In the genomic region with DNA sequence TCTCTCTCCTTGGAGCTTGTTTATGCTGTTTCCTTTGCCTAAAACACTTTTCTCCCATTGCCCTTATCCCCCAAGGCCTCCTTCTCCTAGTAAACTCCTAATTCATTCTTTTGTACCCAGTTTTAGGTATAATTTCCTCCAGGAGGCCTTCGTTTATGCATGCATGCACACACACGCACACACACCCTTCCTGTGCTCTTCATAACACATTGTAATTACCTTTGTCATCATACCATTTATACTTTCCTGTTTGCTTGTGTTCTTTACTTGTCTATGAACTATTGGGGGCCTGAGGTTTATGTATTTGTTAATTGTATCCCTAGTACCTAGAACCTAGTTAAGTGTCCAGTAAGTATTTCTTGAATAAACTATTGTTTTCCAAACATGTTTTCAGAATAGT, we compare ENCODE assay signal across 18 cellular contexts. TPM values are rescaled to one million over a fixed set of nuclear protein-coding genes. Genes with fewer than 3 reads are reported as not detected.
A peak's percentile ranks its signal among the peaks of the same experiment; 100 is the strongest.
DNase-seq lines count a peak whose midpoint lies in the region; ATAC-seq and TF ChIP-seq lines count a peak whose summit lies in the region.
"Had no signal": no experiment of that assay in that cellular context is flagged by ENCODE, and none has a peak within 500 bp of the region (broad histone marks: within the 10 kb centered on the region; RNA-seq: fewer than 3 reads in every experiment).

No MANE protein-coding gene starts in this region.

- DNase-seq in activated CD4-positive, alpha-beta T cell treated with anti-CD3 and anti-CD28 coated beads, Interleukin-2, amount 10 ng/mL, durations not matched to agents 7 days and 5 days = no peak
- DNase-seq in activated CD4-positive, alpha-beta T cell treated with anti-CD3 and anti-CD28 coated beads for 36 hours = no peak
- DNase-seq in epithelial cell of esophagus (ENCODE audit: low read depth) (peak; percentile 43), progenitor cell of endocrine pancreas (ENCODE audit: low spot score, unreplicated experiment) (no peak), midbrain (lab: John Stamatoyannopoulos, UW) (no peak)
- DNase-seq: activated CD8-positive, alpha-beta memory T cell treated with anti-CD3 and anti-CD28 coated beads, Interleukin-2, amount 50 U/mL, for 4 hours; activated effector memory CD4-positive, alpha-beta T cell treated with Interleukin-2 at 50 U/mL for 16 hours; BE2C; NCI-H1436 treated with DMSO at 0.1 percent for 48 hours; NCI-H524; RPMI8226; stimulated activated CD4-positive, alpha-beta T cell treated with anti-CD3 and anti-CD28 coated beads, Interleukin-4, amount 100 ng/mL, for 24 hours had no signal

- H3K4me1 Mint-ChIP-seq in activated CD4-positive, alpha-beta T cell treated with anti-CD3 and anti-CD28 coated beads, Interleukin-2, amount 10 ng/mL, durations not matched to agents 7 days and 5 days = peaks cover 12% of the 10 kb centered on the region
- peaks cover 17% of the 10 kb centered on the region for H3K4me1 Mint-ChIP-seq in activated CD4-positive, alpha-beta T cell treated with anti-CD3 and anti-CD28 coated beads for 36 hours
- H3K4me1 Mint-ChIP-seq in IgD-negative memory B cell (peaks cover 10 to 20% (median 11%) of the 10 kb centered on the region in 3 donors), progenitor cell of endocrine pancreas (ENCODE audit: low read depth) (no peaks in the 10 kb centered on the region)
- H3K4me1 Mint-ChIP-seq: neural progenitor cell had no signal

- H3K27me3 Mint-ChIP-seq in activated CD4-positive, alpha-beta T cell treated with anti-CD3 and anti-CD28 coated beads, Interleukin-2, amount 10 ng/mL, durations not matched to agents 7 days and 5 days = no peaks in the 10 kb centered on the region
- H3K27me3 Mint-ChIP-seq in activated CD4-positive, alpha-beta T cell treated with anti-CD3 and anti-CD28 coated beads for 36 hours = no peaks in the 10 kb centered on the region
- H3K27me3 Mint-ChIP-seq in IgD-negative memory B cell = no peaks in the 10 kb centered on the region
- no peaks in the 10 kb centered on the region for H3K27me3 Mint-ChIP-seq in progenitor cell of endocrine pancreas

- peak overlapping the region; percentile 37 for H3K27ac Mint-ChIP-seq in activated CD4-positive, alpha-beta T cell treated with anti-CD3 and anti-CD28 coated beads, Interleukin-2, amount 10 ng/mL, durations not matched to agents 7 days and 5 days
- H3K27ac Mint-ChIP-seq in activated CD4-positive, alpha-beta T cell treated with anti-CD3 and anti-CD28 coated beads for 36 hours = no peak overlapping the region
- H3K27ac Mint-ChIP-seq in IgD-negative memory B cell (peak overlapping the region; percentile 35 to 94 (median 46)), progenitor cell of endocrine pancreas (peak overlapping the region; percentile 49)
- H3K27ac Mint-ChIP-seq: neural progenitor cell had no signal

- H3K9me3 Mint-ChIP-seq in activated CD4-positive, alpha-beta T cell treated with anti-CD3 and anti-CD28 coated beads, Interleukin-2, amount 10 ng/mL, durations not matched to agents 7 days and 5 days = no peaks in the 10 kb centered on the region
- H3K9me3 Mint-ChIP-seq in activated CD4-positive, alpha-beta T cell treated with anti-CD3 and anti-CD28 coated beads for 36 hours (ENCODE audit: low read depth) = no peaks in the 10 kb centered on the region
- peaks cover 0 to 2% (median 0%) of the 10 kb centered on the region in 3 donors for H3K9me3 Mint-ChIP-seq in IgD-negative memory B cell
- H3K9me3 Mint-ChIP-seq in progenitor cell of endocrine pancreas (ENCODE audit: low read depth) = peaks cover 11% of the 10 kb centered on the region
- H3K9me3 Mint-ChIP-seq: neural progenitor cell had no signal

- TF ChIP-seq CTCF in epithelial cell of esophagus (IDR thresholded peaks at IDR 0.05; ENCODE audit: insufficient read depth, low read depth, low read length, missing control alignments) (no peak), progenitor cell of endocrine pancreas (IDR thresholded peaks at IDR 0.05; ENCODE audit: unreplicated experiment) (no peak)

- H3K4me3 Mint-ChIP-seq in activated CD4-positive, alpha-beta T cell treated with anti-CD3 and anti-CD28 coated beads, Interleukin-2, amount 10 ng/mL, durations not matched to agents 7 days and 5 days = no peak overlapping the region
- no peak overlapping the region for H3K4me3 Mint-ChIP-seq in activated CD4-positive, alpha-beta T cell treated with anti-CD3 and anti-CD28 coated beads for 36 hours
- peak overlapping the region in 3 of 4 donors; percentile 14 to 87 (median 67) for H3K4me3 Mint-ChIP-seq in IgD-negative memory B cell
- no peak overlapping the region for H3K4me3 Mint-ChIP-seq in progenitor cell of endocrine pancreas (ENCODE audit: low read depth)
- H3K4me3 Mint-ChIP-seq: neural progenitor cell had no signal

- intact Hi-C loops in activated CD4-positive, alpha-beta T cell treated with anti-CD3 and anti-CD28 coated beads for 36 hours (cut with DNase I, micrococcal nuclease) = no loop called here

- POLR2A ChIA-PET in activated CD4-positive, alpha-beta T cell treated with anti-CD3 and anti-CD28 coated beads, Interleukin-2, amount 10 ng/mL, durations not matched to agents 7 days and 5 days (lab: Charles Lee) = no interaction called here
- POLR2A ChIA-PET in activated CD4-positive, alpha-beta T cell treated with anti-CD3 and anti-CD28 coated beads for 36 hours (lab: Charles Lee) = no interaction called here

- CTCF ChIA-PET in activated CD4-positive, alpha-beta T cell treated with anti-CD3 and anti-CD28 coated beads, Interleukin-2, amount 10 ng/mL, durations not matched to agents 7 days and 5 days (lab: Charles Lee) = no interaction called here
- CTCF ChIA-PET in activated CD4-positive, alpha-beta T cell treated with anti-CD3 and anti-CD28 coated beads for 36 hours (lab: Charles Lee) = interaction anchor here (1.0 kb wide), 1 partner anchor 22 kb away, joined by 3 read pairs; no protein-coding TSS in a partner anchor

- no peak for ATAC-seq in activated CD4-positive, alpha-beta T cell treated with anti-CD3 and anti-CD28 coated beads for 36 hours
- no peak for ATAC-seq in HG03520 (IDR thresholded peaks at IDR 0.05; ENCODE audit: unreplicated experiment)
- no peak for ATAC-seq in GM18909 (IDR thresholded peaks at IDR 0.05; ENCODE audit: poor library complexity, unreplicated experiment)
- ATAC-seq: SK-N-SH treated with all-trans-retinoic acid at 6 μM for 48 hours had no signal

- H3K36me3 Mint-ChIP-seq in activated CD4-positive, alpha-beta T cell treated with anti-CD3 and anti-CD28 coated beads, Interleukin-2, amount 10 ng/mL, durations not matched to agents 7 days and 5 days (ENCODE audit: low read depth) = peaks cover 39% of the 10 kb centered on the region
- H3K36me3 Mint-ChIP-seq in activated CD4-positive, alpha-beta T cell treated with anti-CD3 and anti-CD28 coated beads for 36 hours (ENCODE audit: low read depth) = peaks cover 16% of the 10 kb centered on the region
- peaks cover 3% of the 10 kb centered on the region for H3K36me3 Mint-ChIP-seq in IgD-negative memory B cell
- H3K36me3 Mint-ChIP-seq in progenitor cell of endocrine pancreas (ENCODE audit: insufficient read depth) = peaks cover 19% of the 10 kb centered on the region

- H3K4me3 ChIP-seq in epithelial cell of esophagus (ENCODE audit: low read length) = no peak overlapping the region
- H3K4me3 ChIP-seq: neural progenitor cell, smooth muscle cell had no signal

RNA-seq across cellular contexts. Expression of gene XIAP, which starts 45.5 kb away (rescaled TPM):
- total RNA-seq in activated CD4-positive, alpha-beta T cell treated with anti-CD3 and anti-CD28 coated beads, Interleukin-2, amount 10 ng/mL, durations not matched to agents 7 days and 5 days = 10 to 100 TPM; 26.5 to 38.6 TPM
- total RNA-seq in activated CD4-positive, alpha-beta T cell treated with anti-CD3 and anti-CD28 coated beads for 36 hours = 10 to 100 TPM; 22.8 to 27.7 TPM
- 10.9 TPM for polyA plus RNA-seq in IgD-negative memory B cell
- 35.3 and 37.5 TPM in 2 replicates for total RNA-seq in progenitor cell of endocrine pancreas

RNA-seq across cellular contexts. Expression of gene STAG2, which starts 56.2 kb away (rescaled TPM):
- total RNA-seq in activated CD4-positive, alpha-beta T cell treated with anti-CD3 and anti-CD28 coated beads, Interleukin-2, amount 10 ng/mL, durations not matched to agents 7 days and 5 days = 100 to 1,000 TPM in 1 of 2 experiments, 10 to 100 TPM in 1; 89.5 to 107 TPM
- total RNA-seq in activated CD4-positive, alpha-beta T cell treated with anti-CD3 and anti-CD28 coated beads for 36 hours = 100 to 1,000 TPM in 1 of 2 experiments, 10 to 100 TPM in 1; 91.1 to 104 TPM
- polyA plus RNA-seq in IgD-negative memory B cell = 49.2 TPM
- total RNA-seq in progenitor cell of endocrine pancreas = 75.4 and 77.4 TPM in 2 replicates

Comparison
In these comparisons a context has a peak if more than half of its experiments do, and no peak if none do; other contexts are left out.
1. H3K4me3 Mint-ChIP-seq: peak in IgD-negative memory B cell (3 of 4); none in activated CD4-positive, alpha-beta T cell treated with anti-CD3 and anti-CD28 coated beads, Interleukin-2, amount 10 ng/mL, durations not matched to agents 7 days and 5 days (single experiment), activated CD4-positive, alpha-beta T cell treated with anti-CD3 and anti-CD28 coated beads for 36 hours (single experiment) and progenitor cell of endocrine pancreas (single experiment).